27 cellular contexts compared by ENCODE assay signal in the genomic region with DNA sequence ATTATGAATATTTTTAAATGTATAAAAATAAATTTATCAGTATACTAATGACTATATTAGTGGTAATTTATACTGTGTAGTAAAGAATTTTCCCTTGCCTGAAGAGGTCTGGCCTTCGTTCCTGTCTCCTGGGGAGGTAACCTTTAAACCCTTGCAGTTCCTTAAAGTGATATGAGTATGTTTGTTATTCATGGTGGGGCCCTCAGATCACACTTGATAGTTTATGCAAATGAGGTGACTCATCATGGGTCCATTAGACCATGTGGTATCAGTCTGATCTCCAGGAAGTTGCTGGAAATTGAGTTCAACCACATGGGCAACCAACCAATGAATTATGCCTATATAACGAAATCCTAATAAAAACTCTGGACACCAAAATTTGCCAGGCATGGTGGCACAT.
DNase-seq lines count a peak whose midpoint lies in the region; ATAC-seq lines count a peak whose summit lies in the region.
"Had no signal": no experiment of that assay in that cellular context is flagged by ENCODE, and none has a peak within 500 bp of the region (broad histone marks: within the 10 kb centered on the region; RNA-seq: fewer than 3 reads in every experiment).

No MANE protein-coding gene starts in this region.

- H3K27me3 Mint-ChIP-seq in activated CD4-positive, alpha-beta T cell treated with anti-CD3 and anti-CD28 coated beads, Interleukin-2, amount 10 ng/mL, durations not matched to agents 7 days and 5 days = no peaks in the 10 kb centered on the region
- H3K27me3 Mint-ChIP-seq: activated CD4-positive, alpha-beta T cell treated with anti-CD3 and anti-CD28 coated beads, Interleukin-2, amount 10 ng/mL, durations not matched to agents 24 days and 14 days; activated CD8-positive, alpha-beta memory T cell treated with anti-CD3 and anti-CD28 coated beads, Interleukin-2, amount 10 ng/mL, durations not matched to agents 7 days and 5 days; activated naive CD4-positive, alpha-beta T cell treated with anti-CD3 and anti-CD28 coated beads, Interleukin-2, amount 10 ng/mL, durations not matched to agents 7 days and 5 days; stimulated activated naive CD8-positive, alpha-beta T cell treated with anti-CD3 and anti-CD28 coated beads, Interleukin-15, Interleukin-2, amounts not matched to agents 100 ng/mL and 50 ng/mL, for 24 hours had no signal

- no peak overlapping the region for H3K4me2 ChIP-seq in mesendoderm (ENCODE audit: low read length)
- H3K4me2 ChIP-seq: GM23338 had no signal

- H3K9ac ChIP-seq in mesendoderm (ENCODE audit: low read length) = no peak overlapping the region

- H3K4ac ChIP-seq in mesendoderm (ENCODE audit: low read depth, low read length) = no peak overlapping the region

- no peak overlapping the region for H4K5ac ChIP-seq in mesendoderm (ENCODE audit: low read length)

- POLR2A ChIA-PET in activated CD4-positive, alpha-beta T cell treated with anti-CD3 and anti-CD28 coated beads, Interleukin-2, amount 10 ng/mL, durations not matched to agents 7 days and 5 days (lab: Charles Lee) = no interaction called here

- H4K8ac ChIP-seq in mesendoderm (ENCODE audit: low read depth, low read length) = no peak overlapping the region

- H3K36me3 ChIP-seq in mesendoderm (ENCODE audit: control insufficient read depth, insufficient read depth, low read length) = no peaks in the 10 kb centered on the region
- H3K36me3 ChIP-seq: cardiac muscle cell, gastroesophageal sphincter, pancreas, right atrium auricular region had no signal

- H3K18ac ChIP-seq in mesendoderm (ENCODE audit: low read length) = no peak overlapping the region

- H2BK120ac ChIP-seq in mesendoderm (ENCODE audit: low read depth, low read length) = no peak overlapping the region

- H3K56ac ChIP-seq in mesendoderm (ENCODE audit: low read length) = no peak overlapping the region

- H3K36me3 Mint-ChIP-seq in activated CD4-positive, alpha-beta T cell treated with anti-CD3 and anti-CD28 coated beads, Interleukin-2, amount 10 ng/mL, durations not matched to agents 7 days and 5 days (ENCODE audit: low read depth) = no peaks in the 10 kb centered on the region
- H3K36me3 Mint-ChIP-seq: activated CD8-positive, alpha-beta memory T cell treated with anti-CD3 and anti-CD28 coated beads, Interleukin-2, amount 10 ng/mL, durations not matched to agents 7 days and 5 days; activated naive CD4-positive, alpha-beta T cell treated with anti-CD3 and anti-CD28 coated beads, Interleukin-2, amount 10 ng/mL, durations not matched to agents 7 days and 5 days; natural killer cell had no signal

- no peak overlapping the region for H3K4me3 Mint-ChIP-seq in activated CD4-positive, alpha-beta T cell treated with anti-CD3 and anti-CD28 coated beads, Interleukin-2, amount 10 ng/mL, durations not matched to agents 7 days and 5 days
- H3K4me3 Mint-ChIP-seq: activated CD4-positive, alpha-beta T cell treated with anti-CD3 and anti-CD28 coated beads, Interleukin-2, amount 10 ng/mL, durations not matched to agents 24 days and 14 days; activated CD8-positive, alpha-beta memory T cell treated with anti-CD3 and anti-CD28 coated beads, Interleukin-2, amount 10 ng/mL, durations not matched to agents 7 days and 5 days; activated naive CD4-positive, alpha-beta T cell treated with anti-CD3 and anti-CD28 coated beads, Interleukin-2, amount 10 ng/mL, durations not matched to agents 7 days and 5 days; GM23338; HFFc6; natural killer cell; stimulated activated naive CD8-positive, alpha-beta T cell treated with anti-CD3 and anti-CD28 coated beads, Interleukin-15, Interleukin-2, amounts not matched to agents 100 ng/mL and 50 ng/mL, for 24 hours had no signal

- no peaks in the 10 kb centered on the region for H3K79me1 ChIP-seq in mesendoderm (ENCODE audit: low read length)

- no peaks in the 10 kb centered on the region for H3K9me3 Mint-ChIP-seq in activated CD4-positive, alpha-beta T cell treated with anti-CD3 and anti-CD28 coated beads, Interleukin-2, amount 10 ng/mL, durations not matched to agents 7 days and 5 days
- H3K9me3 Mint-ChIP-seq: activated CD4-positive, alpha-beta T cell treated with anti-CD3 and anti-CD28 coated beads, Interleukin-2, amount 10 ng/mL, durations not matched to agents 24 days and 14 days; activated naive CD4-positive, alpha-beta T cell treated with anti-CD3 and anti-CD28 coated beads, Interleukin-2, amount 10 ng/mL, durations not matched to agents 7 days and 5 days; GM23338; HFFc6; stimulated activated naive CD8-positive, alpha-beta T cell treated with anti-CD3 and anti-CD28 coated beads, Interleukin-15, Interleukin-2, amounts not matched to agents 100 ng/mL and 50 ng/mL, for 24 hours had no signal

- H2BK15ac ChIP-seq in mesendoderm (replicated peaks; ENCODE audit: low read depth) = no peak overlapping the region

- H3K27ac Mint-ChIP-seq in activated CD4-positive, alpha-beta T cell treated with anti-CD3 and anti-CD28 coated beads, Interleukin-2, amount 10 ng/mL, durations not matched to agents 7 days and 5 days = no peak overlapping the region
- H3K27ac Mint-ChIP-seq: activated CD4-positive, alpha-beta T cell treated with anti-CD3 and anti-CD28 coated beads, Interleukin-2, amount 10 ng/mL, durations not matched to agents 24 days and 14 days; activated CD8-positive, alpha-beta memory T cell treated with anti-CD3 and anti-CD28 coated beads, Interleukin-2, amount 10 ng/mL, durations not matched to agents 7 days and 5 days; activated naive CD4-positive, alpha-beta T cell treated with anti-CD3 and anti-CD28 coated beads, Interleukin-2, amount 10 ng/mL, durations not matched to agents 7 days and 5 days; GM23338; HFFc6; natural killer cell; stimulated activated naive CD8-positive, alpha-beta T cell treated with anti-CD3 and anti-CD28 coated beads, Interleukin-15, Interleukin-2, amounts not matched to agents 100 ng/mL and 50 ng/mL, for 24 hours had no signal

- H3K23ac ChIP-seq in mesendoderm (ENCODE audit: low read length) = no peak overlapping the region

- no peaks in the 10 kb centered on the region for H3K27me3 ChIP-seq in mesendoderm (ENCODE audit: insufficient read depth, low read length, poor library complexity)
- H3K27me3 ChIP-seq: cardiac muscle cell, gastroesophageal sphincter, pancreas had no signal

- no peak overlapping the region for H2AK5ac ChIP-seq in mesendoderm (ENCODE audit: low read length)

- no peak overlapping the region for H3K27ac ChIP-seq in mesendoderm (ENCODE audit: low read depth, low read length)
- H3K27ac ChIP-seq: C4-2B, cardiac muscle cell, gastroesophageal sphincter, pancreas, right atrium auricular region, VCaP had no signal

- no CpG with 5 or more reads among the region's 2 CpGs for WGBS in mesendoderm (ENCODE audit: extremely low coverage, insufficient coverage, low lambda C conversion rate)

- DNase-seq in mesendoderm = peak; percentile 10
- DNase-seq in activated CD4-positive, alpha-beta T cell treated with anti-CD3 and anti-CD28 coated beads, Interleukin-2, amount 10 ng/mL, durations not matched to agents 7 days and 5 days = no peak
- DNase-seq in UCSD-AML1 (lab: John Stamatoyannopoulos, UW; ENCODE audit: unreplicated experiment) = no peak
- no peak for DNase-seq in HK-2 (ENCODE audit: unreplicated experiment)
- DNase-seq: activated CD4-positive, alpha-beta T cell treated with anti-CD3 and anti-CD28 coated beads, Interleukin-2, amount 10 ng/mL, durations not matched to agents 24 days and 14 days; activated CD8-positive, alpha-beta memory T cell treated with anti-CD3 and anti-CD28 coated beads, Interleukin-2, amount 10 ng/mL, durations not matched to agents 7 days and 5 days; activated naive CD4-positive, alpha-beta T cell treated with anti-CD3 and anti-CD28 coated beads, Interleukin-2, amount 10 ng/mL, durations not matched to agents 7 days and 5 days; amygdala; HFFc6; hypothalamus; IMR-90; midbrain; natural killer cell; NCI-H2029 treated with DMSO at 0.1 percent for 48 hours; NCI-H774; pancreas had no signal

- no peaks in the 10 kb centered on the region for H3K4me1 ChIP-seq in mesendoderm (ENCODE audit: control insufficient read depth, low read depth, low read length)
- H3K4me1 ChIP-seq: gastroesophageal sphincter, pancreas, right atrium auricular region had no signal

- no peaks in the 10 kb centered on the region for H3K4me1 Mint-ChIP-seq in activated CD4-positive, alpha-beta T cell treated with anti-CD3 and anti-CD28 coated beads, Interleukin-2, amount 10 ng/mL, durations not matched to agents 7 days and 5 days
- H3K4me1 Mint-ChIP-seq: activated CD4-positive, alpha-beta T cell treated with anti-CD3 and anti-CD28 coated beads, Interleukin-2, amount 10 ng/mL, durations not matched to agents 24 days and 14 days; activated naive CD4-positive, alpha-beta T cell treated with anti-CD3 and anti-CD28 coated beads, Interleukin-2, amount 10 ng/mL, durations not matched to agents 7 days and 5 days; GM23338 had no signal

- H3K79me2 ChIP-seq in mesendoderm (ENCODE audit: control insufficient read depth, insufficient read depth, low read length) = no peaks in the 10 kb centered on the region

- no peak overlapping the region for H3K4me3 ChIP-seq in mesendoderm (ENCODE audit: low read length)
- H3K4me3 ChIP-seq: cardiac muscle cell, gastroesophageal sphincter, GM23338, pancreas, right atrium auricular region had no signal

- ATAC-seq in GM18519 (IDR thresholded peaks at IDR 0.05; ENCODE audit: low FRiP score, unreplicated experiment) (peak; percentile 50), GM19463 (IDR thresholded peaks at IDR 0.05; ENCODE audit: unreplicated experiment) (peak; percentile 55), HG03378 (IDR thresholded peaks at IDR 0.05; ENCODE audit: unreplicated experiment) (peak; percentile 68)
- ATAC-seq: activated CD8-positive, alpha-beta memory T cell treated with anti-CD3 and anti-CD28 coated beads, Interleukin-2, amount 10 ng/mL, durations not matched to agents 7 days and 5 days; gastroesophageal sphincter; GM23338; natural killer cell; pancreas; SK-N-SH treated with all-trans-retinoic acid at 6 μM for 48 hours had no signal

- no peak overlapping the region for H2BK5ac ChIP-seq in mesendoderm (ENCODE audit: low read length)

- CTCF ChIA-PET in activated CD4-positive, alpha-beta T cell treated with anti-CD3 and anti-CD28 coated beads, Interleukin-2, amount 10 ng/mL, durations not matched to agents 7 days and 5 days (lab: Charles Lee) = no interaction called here
